Comparison of ENCODE assay signal across 25 cellular contexts in the genomic region with DNA sequence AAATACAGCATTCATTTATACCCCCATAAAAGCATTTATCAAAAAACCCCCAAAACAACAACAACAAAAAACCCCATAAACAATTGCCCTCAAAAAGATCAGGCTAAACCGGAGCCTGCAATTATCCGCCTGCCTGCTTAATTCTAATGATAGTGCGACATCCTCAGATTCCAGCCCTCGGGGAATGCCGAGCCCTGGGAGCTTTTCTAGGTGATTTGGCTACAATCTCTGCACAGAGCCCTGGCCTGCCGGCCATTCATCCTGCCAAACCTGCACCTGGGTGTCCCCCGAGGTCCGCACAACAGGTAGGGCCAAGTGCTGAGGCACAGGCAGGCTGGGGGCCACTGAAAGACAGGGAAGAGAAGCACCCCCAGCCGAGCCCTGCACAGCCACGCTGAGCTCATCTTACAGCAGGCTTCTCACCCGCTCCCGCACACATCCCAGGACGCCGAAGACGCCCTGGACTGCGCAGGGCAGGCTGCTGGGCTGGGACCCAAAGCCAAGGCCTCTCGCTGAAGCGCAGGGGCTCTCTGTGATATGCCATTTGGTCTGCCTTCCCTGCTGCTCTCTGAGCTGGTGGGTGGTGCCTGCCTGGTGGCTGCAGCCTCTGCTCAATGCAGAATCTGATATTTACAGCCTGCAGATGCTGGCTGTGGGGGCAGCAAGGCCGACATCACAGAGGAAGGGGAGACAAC. TPM values are rescaled to one million over a fixed set of nuclear protein-coding genes. Genes with fewer than 3 reads are reported as not detected.
DNase-seq lines count a peak whose midpoint lies in the region; ATAC-seq, FAIRE-seq and TF ChIP-seq lines count a peak whose summit lies in the region.
"Had no signal": no experiment of that assay in that cellular context is flagged by ENCODE, and none has a peak within 500 bp of the region (broad histone marks: within the 10 kb centered on the region; RNA-seq: fewer than 3 reads in every experiment).

No MANE protein-coding gene starts in this region.

- intact Hi-C loops in right cardiac atrium (cut with DNase I) (no loop called here), heart right ventricle (cut with DNase I) (no loop called here)

- no peak for DNase-seq in right cardiac atrium
- no peak for DNase-seq in heart right ventricle
- peak; percentile 33 for DNase-seq in NCI-H2227 treated with DMSO at 0.1 percent for 48 hours (lab: John Stamatoyannopoulos, UW)
- no peak for DNase-seq in NCI-H82 treated with DMSO at 0.1 percent for 48 hours (lab: John Stamatoyannopoulos, UW; ENCODE audit: unreplicated experiment)
- no peak for DNase-seq in HTR-8/SVneo (ENCODE audit: insufficient read length, low spot score)
- DNase-seq in KBM-7, result no peak
- DNase-seq: activated CD4-positive, alpha-beta T cell treated with anti-CD3 and anti-CD28 coated beads for 4 hours; CD4-positive, CD25-positive, alpha-beta regulatory T cell; central memory CD4-positive, alpha-beta T cell; effector CD8-positive, alpha-beta T cell; KG1; left colon; mucosa of descending colon; MV-4-11; NK-92 treated with Interleukin-12 subunit alpha and Interleukin-12 subunit beta, amount 100 ng/mL, for 24 hours; RPMI8226; stimulated activated CD4-positive, alpha-beta T cell treated with anti-CD3 and anti-CD28 coated beads, Interleukin-1b, Interleukin-23, amount 100 ng/mL, for 48 hours; stimulated activated naive CD4-positive, alpha-beta T cell treated with Interleukin-2 at 50 U/mL for 16 hours; transverse colon had no signal

- in situ Hi-C loops in KBM-7 (cut with MboI; ENCODE audit: low pct_unique_long_range_greater_than_20kb, low sequenced_read_pairs), result no loop called here

- 52% methylated on average over 19 of the region's 19 CpGs for WGBS in right cardiac atrium
- 66 to 70% methylated on average over 19 of the region's 19 CpGs for WGBS in heart right ventricle, 2 donors

- peak in 1 of 2 donors; percentile 7 for ATAC-seq in right cardiac atrium
- no peak for ATAC-seq in heart right ventricle
- ATAC-seq: esophagus mucosa, gastroesophageal sphincter, HCT116, left colon, mucosa of descending colon had no signal

- H3K4me3 ChIP-seq in right cardiac atrium (ENCODE audit: low read length) (no peak overlapping the region), heart right ventricle (no peak overlapping the region)
- H3K4me3 ChIP-seq: gastroesophageal sphincter, mucosa of descending colon, transverse colon had no signal

- H3K27me3 ChIP-seq in right cardiac atrium (ENCODE audit: control insufficient read depth, insufficient read depth) (no peaks in the 10 kb centered on the region), heart right ventricle (no peaks in the 10 kb centered on the region), layer of hippocampus (ENCODE audit: control insufficient read depth, insufficient read depth, low read length) (peaks cover 2% of the 10 kb centered on the region)

- FAIRE-seq in HTR-8/SVneo (lab: Jason Lieb, UNC), result no peak
- FAIRE-seq: TTC549 had no signal

- H3K4me1 ChIP-seq in right cardiac atrium (ENCODE audit: control insufficient read depth, insufficient read depth, low read length) (peaks cover 2% of the 10 kb centered on the region), heart right ventricle (peaks cover 0 to 78% (median 50%) of the 10 kb centered on the region in 9 donors)
- H3K4me1 ChIP-seq: gastroesophageal sphincter, transverse colon had no signal

- H3K9me3 ChIP-seq in right cardiac atrium (ENCODE audit: control insufficient read depth, low read length) (no peaks in the 10 kb centered on the region), heart right ventricle (no peaks in the 10 kb centered on the region)
- H3K9me3 ChIP-seq: gastroesophageal sphincter, mucosa of descending colon, transverse colon had no signal

- H3K27ac ChIP-seq in right cardiac atrium (ENCODE audit: low read length) (peak overlapping the region; percentile 10), heart right ventricle (peak overlapping the region in 3 of 10 donors; percentile 9 to 51 (median 29)), layer of hippocampus (ENCODE audit: low read depth, low read length) (peak overlapping the region; percentile 71), temporal lobe (ENCODE audit: low read depth, low read length) (peak overlapping the region; percentile 87)
- H3K27ac ChIP-seq: gastroesophageal sphincter, transverse colon had no signal

- TF ChIP-seq CTCF in heart right ventricle (IDR thresholded peaks at IDR 0.05), result no peak

- H3K36me3 ChIP-seq in heart right ventricle, result no peaks in the 10 kb centered on the region
- H3K36me3 ChIP-seq: gastroesophageal sphincter, transverse colon had no signal

RNA-seq across cellular contexts. Expression of a gene that starts 57.5 kb away (rescaled TPM):
- 100 to 1,000 TPM in 2 of 4 donors, 10 to 100 TPM in 2; 79.7 to 134 (median 106) TPM for total RNA-seq in right cardiac atrium
- 105 TPM for polyA plus RNA-seq in right cardiac atrium
- total RNA-seq in heart right ventricle, result 100 to 1,000 TPM in 6 of 10 donors, 10 to 100 TPM in 4; 70.6 to 152 (median 126) TPM
- 100 to 1,000 TPM in 1 of 2 donors, 10 to 100 TPM in 1; 30.8 to 107 TPM for polyA plus RNA-seq in heart right ventricle
- total RNA-seq in temporal lobe, result 76.7 TPM
- total RNA-seq: CD4-positive, CD25-positive, alpha-beta regulatory T cell had no signal
- polyA plus RNA-seq: CD4-positive, CD25-positive, alpha-beta regulatory T cell had no signal
